In genomic region chr6:28125396-28125795, GRCh38 we compare ENCODE assay signal across 9 cellular contexts. TPM values are rescaled to one million over a fixed set of nuclear protein-coding genes. Genes with fewer than 3 reads are reported as not detected.
DNase-seq lines count a peak whose midpoint lies in the region; ATAC-seq and TF ChIP-seq lines count a peak whose summit lies in the region.
"Had no signal": no experiment of that assay in that cellular context is flagged by ENCODE, and none has a peak within 500 bp of the region (broad histone marks: within the 10 kb centered on the region; RNA-seq: fewer than 3 reads in every experiment).

No MANE protein-coding gene starts in this region.

- peaks cover 36 to 57% (median 51%) of the 10 kb centered on the region in 4 donors for H3K4me1 Mint-ChIP-seq in CD4-positive, alpha-beta memory T cell
- H3K4me1 Mint-ChIP-seq in naive thymus-derived CD8-positive, alpha-beta T cell, result peaks cover 34 to 61% (median 56%) of the 10 kb centered on the region in 4 donors

- POLR2A ChIA-PET in CD4-positive, alpha-beta memory T cell (lab: Charles Lee; ENCODE audit: partially characterized antibody), result interaction anchor here (1.1 to 7.5 kb wide), 7 partner anchors 8 to 142 kb away, joined by 3 to 132 read pairs (median 6); partner anchors contain the start of genes ZKSCAN4, ZKSCAN8 and ZSCAN26
- POLR2A ChIA-PET in naive thymus-derived CD8-positive, alpha-beta T cell (lab: Charles Lee), result interaction anchor here (0.5 to 3.5 kb wide), 5 partner anchors 12 to 238 kb away, joined by 4 to 32 read pairs (median 16); partner anchors contain the start of gene ZKSCAN8

- intact Hi-C loops in CD4-positive, alpha-beta memory T cell (cut with micrococcal nuclease), result loop anchor here (10.0 kb wide), 1 partner anchor 221 kb away; no protein-coding TSS in a partner anchor
- intact Hi-C loops in gastrocnemius medialis (cut with DNase I; ENCODE audit: low total_unique reads), result loop anchor here (2.0 kb wide), 1 partner anchor 15 kb away; the partner anchor contains the start of gene ZKSCAN8

- CTCF ChIA-PET in CD4-positive, alpha-beta memory T cell (lab: Charles Lee; ENCODE audit: partially characterized antibody), result interaction anchor here (0.6 to 2.1 kb wide), 8 partner anchors 14 to 978 kb away, joined by 3 to 8 read pairs (median 5); partner anchors contain the start of genes ZKSCAN8 and ZSCAN26

- H3K27ac ChIP-seq in CD4-positive, alpha-beta memory T cell (ENCODE audit: low read depth, low read length), result peak overlapping the region; percentile 84
- H3K27ac ChIP-seq in gastrocnemius medialis, result no peak overlapping the region

- peak overlapping the region; percentile 96 to 99 (median 98) for H3K27ac Mint-ChIP-seq in CD4-positive, alpha-beta memory T cell
- H3K27ac Mint-ChIP-seq in activated naive CD4-positive, alpha-beta T cell treated with anti-CD3 and anti-CD28 coated beads, Interleukin-2, amount 50 U/mL, for 72 hours, result peak overlapping the region; percentile 86 to 90
- H3K27ac Mint-ChIP-seq in naive thymus-derived CD8-positive, alpha-beta T cell, result peak overlapping the region; percentile 95 to 99 (median 97)

- no peak for TF ChIP-seq POLR2A in gastrocnemius medialis (IDR thresholded peaks at IDR 0.05)

- no peaks in the 10 kb centered on the region for H3K27me3 ChIP-seq in CD4-positive, alpha-beta memory T cell (ENCODE audit: insufficient read depth, low read length)
- H3K27me3 ChIP-seq in gastrocnemius medialis, result no peaks in the 10 kb centered on the region

- DNase-seq in CD4-positive, alpha-beta memory T cell, result no peak
- DNase-seq in HFF-Myc (ENCODE audit: extremely low read depth, low read depth), result no peak
- no peak for DNase-seq in activated naive CD4-positive, alpha-beta T cell treated with anti-CD3 and anti-CD28 coated beads, Interleukin-2, amount 50 U/mL, for 72 hours (ENCODE audit: low spot score in 2 of 2)
- DNase-seq in naive thymus-derived CD8-positive, alpha-beta T cell, result peak in 3 of 10 donors; percentile 5 to 26 (median 18)
- no peak for DNase-seq in activated gamma-delta T cell treated with Interleukin-2 at 50 U/mL for 16 hours
- DNase-seq in gastrocnemius medialis, result no peak
- DNase-seq in NCI-H2171 treated with DMSO at 0.1 percent for 48 hours (lab: John Stamatoyannopoulos, UW), result no peak
- DNase-seq: MV-4-11 had no signal

- in situ Hi-C loops in gastrocnemius medialis (cut with MboI; ENCODE audit: low sequenced_read_pairs in 4 of 4), result loop anchor here in 1 of 4 donors (25.0 kb wide), 1 partner anchor 137 kb away; the partner anchor contains the start of genes NKAPL, ZKSCAN4 and ZSCAN26

- H3K4me3 ChIP-seq in CD4-positive, alpha-beta memory T cell (ENCODE audit: low read length in 2 of 2), result no peak overlapping the region
- peak overlapping the region; percentile 68; the same call in 1 of the 2 replicates for H3K4me3 ChIP-seq in HFF-Myc (replicated peaks; ENCODE audit: low read depth, low read length)
- H3K4me3 ChIP-seq in gastrocnemius medialis, result no peak overlapping the region

- peak overlapping the region in 7 of 8 donors; percentile 93 to 97 (median 95) for H3K4me3 Mint-ChIP-seq in CD4-positive, alpha-beta memory T cell
- peak overlapping the region; percentile 84 to 99 (median 95) for H3K4me3 Mint-ChIP-seq in naive thymus-derived CD8-positive, alpha-beta T cell

- H3K27me3 Mint-ChIP-seq in CD4-positive, alpha-beta memory T cell, result no peaks in the 10 kb centered on the region
- H3K27me3 Mint-ChIP-seq in naive thymus-derived CD8-positive, alpha-beta T cell, result no peaks in the 10 kb centered on the region

- no peaks in the 10 kb centered on the region for H3K9me3 Mint-ChIP-seq in CD4-positive, alpha-beta memory T cell
- no peaks in the 10 kb centered on the region for H3K9me3 Mint-ChIP-seq in activated naive CD4-positive, alpha-beta T cell treated with anti-CD3 and anti-CD28 coated beads, Interleukin-2, amount 50 U/mL, for 72 hours
- no peaks in the 10 kb centered on the region for H3K9me3 Mint-ChIP-seq in naive thymus-derived CD8-positive, alpha-beta T cell

- H3K36me3 Mint-ChIP-seq in CD4-positive, alpha-beta memory T cell, result peaks cover 23 to 56% of the 10 kb centered on the region in 2 donors
- H3K36me3 Mint-ChIP-seq in activated naive CD4-positive, alpha-beta T cell treated with anti-CD3 and anti-CD28 coated beads, Interleukin-2, amount 50 U/mL, for 72 hours, result peaks cover 22 to 33% of the 10 kb centered on the region in 2 donors
- peaks cover 0 to 54% (median 3%) of the 10 kb centered on the region in 3 donors for H3K36me3 Mint-ChIP-seq in naive thymus-derived CD8-positive, alpha-beta T cell

- no peaks in the 10 kb centered on the region for H3K9me3 ChIP-seq in CD4-positive, alpha-beta memory T cell (ENCODE audit: control insufficient read depth in 1 of 2, low read length in 2 of 2)
- H3K9me3 ChIP-seq in gastrocnemius medialis, result no peaks in the 10 kb centered on the region

- ATAC-seq in activated naive CD4-positive, alpha-beta T cell treated with anti-CD3 and anti-CD28 coated beads, Interleukin-2, amount 50 U/mL, for 72 hours, result no peak
- peak; percentile 13 to 34 for ATAC-seq in naive thymus-derived CD8-positive, alpha-beta T cell
- ATAC-seq in gastrocnemius medialis (no peak), GM18861 (IDR thresholded peaks at IDR 0.05; ENCODE audit: unreplicated experiment) (no peak)

- peaks cover 24% of the 10 kb centered on the region for H3K4me1 ChIP-seq in CD4-positive, alpha-beta memory T cell (ENCODE audit: insufficient read depth, low read length)
- peaks cover 13 to 14% of the 10 kb centered on the region in 2 donors for H3K4me1 ChIP-seq in gastrocnemius medialis

- TF ChIP-seq CTCF in HFF-Myc (IDR thresholded peaks at IDR 0.05; ENCODE audit: low read depth, low read length, missing control alignments), result no peak
- no peak for TF ChIP-seq CTCF in gastrocnemius medialis (IDR thresholded peaks at IDR 0.05 in 4 of 5, conservative IDR thresholded peaks at IDR 0.05 in 1 of 5)

- H3K36me3 ChIP-seq in CD4-positive, alpha-beta memory T cell (ENCODE audit: insufficient read depth, low read length), result peaks cover 14% of the 10 kb centered on the region
- H3K36me3 ChIP-seq in gastrocnemius medialis, result peaks cover 0 to 48% of the 10 kb centered on the region in 2 donors

RNA-seq across cellular contexts. Expression of gene ZSCAN16, which starts 1.0 kb away (rescaled TPM):
- total RNA-seq in CD4-positive, alpha-beta memory T cell, result 10 to 100 TPM; 13.4 to 14.8 TPM
- polyA plus RNA-seq in CD4-positive, alpha-beta memory T cell, result 10 to 100 TPM; 12.4 to 14.2 TPM
- 1 to 10 TPM; 3.3 to 3.5 TPM for total RNA-seq in activated naive CD4-positive, alpha-beta T cell treated with anti-CD3 and anti-CD28 coated beads, Interleukin-2, amount 50 U/mL, for 72 hours
- total RNA-seq in naive thymus-derived CD8-positive, alpha-beta T cell, result 10 to 100 TPM; 13.9 TPM
- 10 to 100 TPM in 2 of 3 donors, 1 to 10 TPM in 1; 6.0 to 13.2 (median 11.5) TPM for polyA plus RNA-seq in naive thymus-derived CD8-positive, alpha-beta T cell
- total RNA-seq in gastrocnemius medialis, result 1 to 10 TPM; 1.8 to 4.2 (median 3.4) TPM

RNA-seq across cellular contexts. Expression of gene ZKSCAN8, which starts 16.3 kb away (rescaled TPM):
- total RNA-seq in CD4-positive, alpha-beta memory T cell, result 10 to 100 TPM; 40.8 to 43.3 TPM
- 1 to 10 TPM in 1 of 2 donors, not detected in 1; 1.8 TPM for polyA plus RNA-seq in CD4-positive, alpha-beta memory T cell
- total RNA-seq in activated naive CD4-positive, alpha-beta T cell treated with anti-CD3 and anti-CD28 coated beads, Interleukin-2, amount 50 U/mL, for 72 hours, result 10 to 100 TPM; 21.7 to 26.0 TPM
- total RNA-seq in naive thymus-derived CD8-positive, alpha-beta T cell, result 10 to 100 TPM; 41.2 to 45.0 TPM
- 1 to 10 TPM in 2 of 3 donors, under 1 TPM in 1; 0.19 to 2.6 (median 1.1) TPM for polyA plus RNA-seq in naive thymus-derived CD8-positive, alpha-beta T cell
- 10 to 100 TPM in 1 of 4 donors, 1 to 10 TPM in 3; 6.6 to 10.4 (median 8.9) TPM for total RNA-seq in gastrocnemius medialis

RNA-seq across cellular contexts. Expression of gene ZNF165, which starts 45.0 kb away (rescaled TPM):
- 1 to 10 TPM in 1 of 2 experiments, under 1 TPM in 1; 0.75 to 1.4 TPM for total RNA-seq in CD4-positive, alpha-beta memory T cell
- polyA plus RNA-seq in CD4-positive, alpha-beta memory T cell, result under 1 TPM; 0.78 to 0.96 TPM
- total RNA-seq in activated naive CD4-positive, alpha-beta T cell treated with anti-CD3 and anti-CD28 coated beads, Interleukin-2, amount 50 U/mL, for 72 hours, result 10 to 100 TPM in 1 of 2 donors, 1 to 10 TPM in 1; 2.1 to 35.7 TPM
- 1 to 10 TPM in 1 of 2 experiments, under 1 TPM in 1; 0.83 to 1.0 TPM for total RNA-seq in naive thymus-derived CD8-positive, alpha-beta T cell
- 1 to 10 TPM in 1 of 3 donors, under 1 TPM in 2; 0.44 to 1.3 (median 0.90) TPM for polyA plus RNA-seq in naive thymus-derived CD8-positive, alpha-beta T cell
- under 1 TPM in 2 of 4 donors, not detected in 2; 0.55 to 0.61 TPM for total RNA-seq in gastrocnemius medialis

Comparison
In these comparisons a context has a peak if more than half of its experiments do, and no peak if none do; other contexts are left out.
1. ATAC-seq: peak in naive thymus-derived CD8-positive, alpha-beta T cell (2 of 2); none in activated naive CD4-positive, alpha-beta T cell treated with anti-CD3 and anti-CD28 coated beads, Interleukin-2, amount 50 U/mL, for 72 hours (0 of 2), gastrocnemius medialis (0 of 2) and GM18861 (single experiment).
2. Peak in every context shown above with its lines, with median percentiles within 50 percentile points of each other: H3K27ac Mint-ChIP-seq.